ENCODE assay signal across 9 cellular contexts in the genomic region with DNA sequence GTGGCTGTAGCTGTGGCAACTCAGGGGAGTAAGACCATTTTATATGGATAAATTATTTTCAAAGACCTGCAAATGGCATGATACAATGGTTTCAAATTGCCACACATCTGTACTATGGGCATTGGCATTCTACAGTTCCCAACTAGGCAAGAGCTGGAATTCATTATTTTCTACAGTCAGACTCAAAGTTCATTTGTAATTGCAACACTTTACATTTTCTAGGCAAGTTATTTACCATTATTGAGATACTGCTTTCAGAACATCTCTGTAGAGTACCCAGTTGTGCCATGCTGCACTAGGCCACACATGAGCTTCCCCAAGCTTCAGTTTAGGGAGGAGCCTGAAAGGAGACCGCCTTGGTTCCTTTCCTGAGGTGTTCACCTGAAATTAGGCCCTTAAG. TPM values are rescaled to one million over a fixed set of nuclear protein-coding genes. Genes with fewer than 3 reads are reported as not detected.
"Had no signal": no experiment of that assay in that cellular context is flagged by ENCODE, and none has a peak within 500 bp of the region (broad histone marks: within the 10 kb centered on the region; RNA-seq: fewer than 3 reads in every experiment).

No MANE protein-coding gene starts in this region.

- H3K36me3 ChIP-seq: HAP-1 had no signal

- H3K4me1 ChIP-seq: HAP-1 had no signal

- H2AFZ ChIP-seq: GM23248 had no signal

- FAIRE-seq: K562 had no signal

- H3K4me3 Mint-ChIP-seq: HFFc6 had no signal

- H3K9me3 Mint-ChIP-seq: HFFc6 had no signal

- H3K27ac ChIP-seq: GM23248 had no signal

- DNase-seq: GM23248, GOT3, H7, HFFc6, IMR-90 had no signal

- H3K9ac ChIP-seq: GM23248 had no signal

- H3K9me3 ChIP-seq: HAP-1 had no signal

- H3K4me3 ChIP-seq: GM23248, HAP-1, K562 had no signal

- H3K27ac Mint-ChIP-seq: HFFc6 had no signal

RNA-seq across cellular contexts. Expression of a gene that starts 20.8 kb away (rescaled TPM):
- total RNA-seq: GM23248, H4, H7, HFFc6, HT-29, IMR-90, K562 had no signal
